Comparison of ENCODE assay signal across 15 cellular contexts in the genomic region with DNA sequence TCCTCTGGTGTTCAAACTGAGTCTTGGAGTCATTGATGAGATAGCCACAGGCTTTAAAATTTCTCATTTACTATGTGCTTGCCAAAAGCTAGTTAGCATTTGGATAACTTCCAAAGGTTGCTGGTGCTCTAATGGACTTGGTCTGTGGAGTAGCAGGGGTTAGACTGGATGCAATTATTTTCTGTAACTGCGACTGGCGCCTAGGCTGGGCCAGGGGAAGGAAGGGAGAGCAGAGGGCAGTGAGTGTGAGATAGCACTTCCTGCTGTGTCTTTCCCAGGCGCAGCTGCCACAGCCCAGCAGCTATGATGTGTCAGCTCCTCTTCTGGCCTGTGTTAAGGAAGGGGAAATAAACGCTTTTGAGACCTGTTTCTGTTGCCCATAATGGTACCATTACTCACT.
A peak's percentile ranks its signal among the peaks of the same experiment; 100 is the strongest.
DNase-seq lines count a peak whose midpoint lies in the region; ATAC-seq and TF ChIP-seq lines count a peak whose summit lies in the region.
"Had no signal": no experiment of that assay in that cellular context is flagged by ENCODE, and none has a peak within 500 bp of the region (broad histone marks: within the 10 kb centered on the region; RNA-seq: fewer than 3 reads in every experiment).

No MANE protein-coding gene starts in this region.

- DNase-seq in AG20443 (ENCODE audit: low spot score) (peak; percentile 59), NCI-H1092 treated with DMSO at 0.1 percent for 48 hours (lab: John Stamatoyannopoulos, UW) (peak; percentile 74), cerebellar cortex (ENCODE audit: low spot score) (peak; percentile 61), left kidney (ENCODE audit: low read depth, low spot score) (peak; percentile 46), mammary epithelial cell (no peak), breast epithelium (ENCODE audit: low spot score in 2 of 2) (no peak)
- DNase-seq: activated CD4-positive, CD25-positive, alpha-beta regulatory T cell; esophagus squamous epithelium; lower lobe of right lung; NCI-H2227 treated with DMSO at 0.1 percent for 48 hours; testis had no signal

- H3K4me1 ChIP-seq in mammary epithelial cell (ENCODE audit: insufficient read depth, low read length), result peaks cover 22% of the 10 kb centered on the region
- no peaks in the 10 kb centered on the region for H3K4me1 ChIP-seq in breast epithelium
- H3K4me1 ChIP-seq: lower lobe of right lung, parathyroid adenoma, testis had no signal

- 83% methylated on average over 4 of the region's 4 CpGs for WGBS in mammary epithelial cell (ENCODE audit: low coverage, missing lambda C conversion rate)

- H3K79me2 ChIP-seq in mammary epithelial cell (ENCODE audit: insufficient read depth, low read length), result no peaks in the 10 kb centered on the region
- H3K79me2 ChIP-seq: parathyroid adenoma had no signal

- dilution Hi-C loops in mammary epithelial cell (cut with HindIII; ENCODE audit: low sequenced_read_pairs), result no loop called here

- H3K4me2 ChIP-seq in mammary epithelial cell (ENCODE audit: insufficient read depth, low read depth, low read length), result no peak overlapping the region

- H3K9ac ChIP-seq in mammary epithelial cell (ENCODE audit: insufficient read depth, low read length), result no peak overlapping the region
- H3K9ac ChIP-seq: parathyroid adenoma had no signal

- H3K27me3 ChIP-seq in mammary epithelial cell (ENCODE audit: insufficient read depth, low read length) (no peaks in the 10 kb centered on the region), breast epithelium (no peaks in the 10 kb centered on the region)
- H3K27me3 ChIP-seq: cardiac muscle cell, esophagus squamous epithelium, testis had no signal

- no peaks in the 10 kb centered on the region for H3K36me3 ChIP-seq in mammary epithelial cell (ENCODE audit: insufficient read depth, low read length)
- H3K36me3 ChIP-seq in breast epithelium, result no peaks in the 10 kb centered on the region
- H3K36me3 ChIP-seq: cardiac muscle cell, esophagus squamous epithelium, lower lobe of right lung had no signal

- TF ChIP-seq CTCF in mammary epithelial cell (conservative IDR thresholded peaks at IDR 0.05 in 1 of 2, IDR thresholded peaks at IDR 0.05 in 1 of 2; ENCODE audit: extremely low read depth in 1 of 2, insufficient read depth in 1 of 2, low read depth in 1 of 2, low read length in 2 of 2) (no peak), breast epithelium (IDR thresholded peaks at IDR 0.05) (no peak)

- TF ChIP-seq POLR2A in breast epithelium (IDR thresholded peaks at IDR 0.05), result no peak

- H3K4me3 ChIP-seq in mammary epithelial cell (replicated peaks in 1 of 3; ENCODE audit: insufficient read depth in 1 of 3, low read depth in 2 of 3, low read length in 3 of 3), result no peak overlapping the region
- no peak overlapping the region for H3K4me3 ChIP-seq in breast epithelium
- H3K4me3 ChIP-seq: cardiac muscle cell, esophagus squamous epithelium, lower lobe of right lung, testis had no signal

- no peaks in the 10 kb centered on the region for H3K9me3 ChIP-seq in mammary epithelial cell (replicated peaks; ENCODE audit: insufficient read depth, low read length)
- no peaks in the 10 kb centered on the region for H3K9me3 ChIP-seq in breast epithelium
- H3K9me3 ChIP-seq: esophagus squamous epithelium, lower lobe of right lung, testis had no signal

- no peak overlapping the region for H3K27ac ChIP-seq in mammary epithelial cell (ENCODE audit: insufficient read depth, low read depth, low read length)
- H3K27ac ChIP-seq in breast epithelium, result no peak overlapping the region
- H3K27ac ChIP-seq: cardiac muscle cell, esophagus squamous epithelium, lower lobe of right lung, parathyroid adenoma, testis had no signal

- BruUV-seq in mammary epithelial cell (replicated peaks; lab: Mats Ljungman, UMichigan), result no TSS peak

- intact Hi-C loops in mammary epithelial cell (cut with micrococcal nuclease) (no loop called here), breast epithelium (cut with DNase I; ENCODE audit: low total_unique reads) (no loop called here)

- CTCF ChIA-PET in mammary epithelial cell (lab: Charles Lee; ENCODE audit: low non-redundant PET), result no interaction called here

- in situ Hi-C loops in mammary epithelial cell (cut with MboI; ENCODE audit: low sequenced_read_pairs in 2 of 2), result no loop called here

- ATAC-seq in HG03432 (IDR thresholded peaks at IDR 0.05; ENCODE audit: unreplicated experiment) (no peak), HG02763 (IDR thresholded peaks at IDR 0.05; ENCODE audit: unreplicated experiment) (no peak)

- no peak overlapping the region for H2AFZ ChIP-seq in mammary epithelial cell (ENCODE audit: low read depth, low read length)
- H2AFZ ChIP-seq: parathyroid adenoma had no signal

- no peaks in the 10 kb centered on the region for H4K20me1 ChIP-seq in mammary epithelial cell (ENCODE audit: insufficient read depth, low read length)

Comparison
In these comparisons a context has a peak if more than half of its experiments do, and no peak if none do; other contexts are left out.
1. DNase-seq: peak in AG20443 (single experiment), NCI-H1092 treated with DMSO at 0.1 percent for 48 hours (single experiment), cerebellar cortex (single experiment) and left kidney (single experiment); none in mammary epithelial cell (single experiment) and breast epithelium (0 of 2).